Comparison of ENCODE assay signal across 1 cellular context in genomic region chr3:49469876-49470713, GRCh38.
A peak's percentile ranks its signal among the peaks of the same experiment; 100 is the strongest.
TF ChIP-seq lines count a peak whose summit lies in the region.

Gene DAG1 (plus strand): TSS chr3:49470267. CDS start chr3:49510535, 40,268 bp downstream.

TF ChIP-seq in WTC11, 78 proteins besides CTCF, POLR2A, EP300 and RAD21 (continued from another document):
- TF ChIP-seq PRRX2 (CRISPR knock-in tag; IDR thresholded peaks at IDR 0.05) (no peak), ZBTB43 (CRISPR knock-in tag; IDR thresholded peaks at IDR 0.05) (no peak; the same call in 1 of the 2 replicates), ELF4 (CRISPR knock-in tag; IDR thresholded peaks at IDR 0.05; ENCODE audit: low read depth) (0 out of 2 replicates have a peak, but pooled peaks have one; percentile 57), SMAD3 (CRISPR knock-in tag; IDR thresholded peaks at IDR 0.05; ENCODE audit: borderline replicate concordance) (peak; percentile 20; the same call in 1 of the 2 replicates), ZNF232 (CRISPR knock-in tag; IDR thresholded peaks at IDR 0.05) (0 out of 2 replicates have a peak, but pooled peaks have one; percentile 16), MYBL2 (CRISPR knock-in tag; IDR thresholded peaks at IDR 0.05) (0 out of 2 replicates have a peak, but pooled peaks have one; percentile 3), NFYB (CRISPR knock-in tag; conservative IDR thresholded peaks at IDR 0.05; ENCODE audit: low read depth) (peak; percentile 67), ZNF396 (CRISPR knock-in tag; IDR thresholded peaks at IDR 0.05; ENCODE audit: borderline replicate concordance) (no peak), RELA (CRISPR knock-in tag; IDR thresholded peaks at IDR 0.05; ENCODE audit: borderline replicate concordance) (peak; percentile 46; the same call in 1 of the 2 replicates), TEAD4 (CRISPR knock-in tag; IDR thresholded peaks at IDR 0.05) (no peak), SP1 (CRISPR knock-in tag; conservative IDR thresholded peaks at IDR 0.05) (peak; percentile 83; the same call in 1 of the 2 replicates), IRF1 (CRISPR knock-in tag; IDR thresholded peaks at IDR 0.05) (0 out of 2 replicates have a peak, but pooled peaks have one; percentile 36), USF1 (CRISPR knock-in tag; IDR thresholded peaks at IDR 0.05) (peak; percentile 25; the same call in 1 of the 2 replicates), AR (CRISPR knock-in tag; IDR thresholded peaks at IDR 0.05) (no peak), MAX (CRISPR knock-in tag; IDR thresholded peaks at IDR 0.05) (no peak; the same call in 1 of the 2 replicates), CREM (CRISPR knock-in tag; IDR thresholded peaks at IDR 0.05) (peak; percentile 66; the same call in 1 of the 2 replicates), FOXK1 (CRISPR knock-in tag; IDR thresholded peaks at IDR 0.05) (peak; percentile 68)
